ENCODE assay signal across 29 cellular contexts in genomic region chr2:159863761-159864160, GRCh38.
"Had no signal": no experiment of that assay in that cellular context is flagged by ENCODE, and none has a peak within 500 bp of the region (broad histone marks: within the 10 kb centered on the region; RNA-seq: fewer than 3 reads in every experiment).

No MANE protein-coding gene starts in this region.

- DNase-seq: activated CD4-positive, alpha-beta T cell treated with anti-CD3 and anti-CD28 coated beads for 1 hour; activated CD4-positive, alpha-beta T cell treated with anti-CD3 and anti-CD28 coated beads for 4 hours; activated CD4-positive, alpha-beta T cell treated with anti-CD3 and anti-CD28 coated beads, Interleukin-2, amount 50 U/mL, for 1 hour; activated CD4-positive, alpha-beta T cell treated with anti-CD3 and anti-CD28 coated beads, Interleukin-2, amount 50 U/mL, for 48 hours; activated CD8-positive, alpha-beta memory T cell treated with anti-CD3 and anti-CD28 coated beads for 24 hours; activated CD8-positive, alpha-beta T cell treated with anti-CD3 and anti-CD28 coated beads for 36 hours; activated effector memory CD4-positive, alpha-beta T cell treated with Interleukin-2 at 50 U/mL for 16 hours; activated gamma-delta T cell treated with Interleukin-2 at 50 U/mL for 16 hours; activated naive CD4-positive, alpha-beta T cell treated with anti-CD3 and anti-CD28 coated beads, Interleukin-2, amount 50 U/mL, for 16 hours; activated naive CD4-positive, alpha-beta T cell treated with Interleukin-2 at 50 U/mL for 16 hours; activated T-cell treated with anti-CD3 and anti-CD28 coated beads, Interleukin-2, amount 50 U/mL, for 4 hours; amniotic stem cell; anterior cingulate cortex; brain microvascular endothelial cell; central memory CD4-positive, alpha-beta T cell; cerebellar nuclear complex; colonic mucosa; effector CD8-positive, alpha-beta T cell; gastrocnemius medialis; glutamatergic neuron; heart left ventricle; T-helper 1 cell; T-helper 17 cell; T1000 had no signal

- H3K9me3 ChIP-seq: colonic mucosa, esophagus muscularis mucosa, gastrocnemius medialis, heart left ventricle had no signal

- H3K4me3 ChIP-seq: colonic mucosa, esophagus muscularis mucosa, gastrocnemius medialis, heart left ventricle had no signal

- H3K27me3 ChIP-seq: brain microvascular endothelial cell, colonic mucosa, esophagus muscularis mucosa, foreskin keratinocyte, gastrocnemius medialis, heart left ventricle had no signal

- H3K36me3 ChIP-seq: brain microvascular endothelial cell, colonic mucosa, esophagus muscularis mucosa, gastrocnemius medialis, heart left ventricle had no signal

- H3K27ac ChIP-seq: brain microvascular endothelial cell, colonic mucosa, esophagus muscularis mucosa, foreskin keratinocyte, gastrocnemius medialis, heart left ventricle, VCaP had no signal

- H3K4me1 ChIP-seq: colonic mucosa, esophagus muscularis mucosa, foreskin keratinocyte, gastrocnemius medialis, heart left ventricle had no signal

- ATAC-seq: activated CD8-positive, alpha-beta T cell treated with anti-CD3 and anti-CD28 coated beads for 36 hours; activated T-cell treated with anti-CD3 and anti-CD28 coated beads, Interleukin-2, amount 50 U/mL, for 4 hours; activated T-helper 17 cell treated with anti-CD3 and anti-CD28 coated beads, Interleukin-2, amount 50 U/mL, for 72 hours; foreskin keratinocyte; gastrocnemius medialis; heart left ventricle; T-helper 17 cell; WTC11 had no signal
